In genomic region chr16:29806096-29806579, GRCh38 we compare ENCODE assay signal across 8 cellular contexts. TPM values are rescaled to one million over a fixed set of nuclear protein-coding genes. Genes with fewer than 3 reads are reported as not detected.
DNase-seq lines count a peak whose midpoint lies in the region; ATAC-seq and TF ChIP-seq lines count a peak whose summit lies in the region.

Gene MAZ (plus strand): TSS chr16:29806529. CDS start chr16:29806702, 173 bp downstream.

- H3K4me1 Mint-ChIP-seq in T-helper 17 cell = peaks cover 49% of the 10 kb centered on the region

- ATAC-seq in T-helper 17 cell (peak; percentile 1), GM19035 (IDR thresholded peaks at IDR 0.05; ENCODE audit: unreplicated experiment) (no peak)

- peak within 1 kb of the TSS; percentile 100 for H3K4me3 Mint-ChIP-seq in T-helper 17 cell

- H3K36me3 ChIP-seq in subcutaneous abdominal adipose tissue (ENCODE audit: control insufficient read depth in 5 of 5, insufficient read depth in 5 of 5, low read length in 5 of 5) = peaks cover 0 to 22% (median 18%) of the 10 kb centered on the region in 5 donors

- H3K4me1 ChIP-seq in subcutaneous abdominal adipose tissue (ENCODE audit: control insufficient read depth in 5 of 5, insufficient read depth in 5 of 5, low read length in 5 of 5) = peaks cover 3 to 53% (median 48%) of the 10 kb centered on the region in 5 donors

- H3K27me3 Mint-ChIP-seq in T-helper 17 cell = no peaks in the 10 kb centered on the region

- no peaks in the 10 kb centered on the region for H3K27me3 ChIP-seq in HL-60 (ENCODE audit: insufficient read depth, poor library complexity, severe bottlenecking)
- H3K27me3 ChIP-seq in subcutaneous abdominal adipose tissue (ENCODE audit: control insufficient read depth in 5 of 5, insufficient read depth in 4 of 5, low read length in 5 of 5) = no peaks in the 10 kb centered on the region

- peak within 1 kb of the TSS; percentile 100 for H3K27ac Mint-ChIP-seq in T-helper 17 cell

- peak within 1 kb of the TSS; percentile 99 for H3K27ac ChIP-seq in HL-60 (replicated peaks)
- peak within 1 kb of the TSS; percentile 88 for H3K27ac ChIP-seq in subcutaneous abdominal adipose tissue (ENCODE audit: low read depth, low read length)

- DNase-seq in DMS 273 treated with DMSO at 0.1 percent for 48 hours (lab: John Stamatoyannopoulos, UW) (peak; percentile 94), HL-60 (ENCODE audit: low read depth in 1 of 2, low spot score in 1 of 2) (no peak), T-helper 17 cell (peak; percentile 54 to 85 (median 79)), dermis blood vessel endothelial cell (no peak), lung microvascular endothelial cell (ENCODE audit: low read depth in 2 of 2) (no peak), pons (ENCODE audit: low spot score) (no peak)

- H3K36me3 Mint-ChIP-seq in T-helper 17 cell (ENCODE audit: low read depth) = peaks cover 2% of the 10 kb centered on the region

- H3K9me3 ChIP-seq in T-helper 17 cell (ENCODE audit: control insufficient read depth, low read length, poor library complexity, severe bottlenecking) (no peaks in the 10 kb centered on the region), subcutaneous abdominal adipose tissue (ENCODE audit: control insufficient read depth in 5 of 5, low read length in 5 of 5) (no peaks in the 10 kb centered on the region)

- H3K9ac ChIP-seq in subcutaneous abdominal adipose tissue (ENCODE audit: low read length in 5 of 5) = peak within 1 kb of the TSS in 4 of 5 donors; percentile 75 to 96 (median 82)

- TF ChIP-seq CTCF in HL-60 (IDR thresholded peaks at IDR 0.05; ENCODE audit: insufficient read depth, low read length) = no peak

- H3K4me3 ChIP-seq in HL-60 (replicated peaks; ENCODE audit: insufficient read depth, low read length) (peak within 1 kb of the TSS; percentile 56), subcutaneous abdominal adipose tissue (ENCODE audit: low read depth in 1 of 5, low read length in 5 of 5) (peak within 1 kb of the TSS in 4 of 5 donors; percentile 70 to 97 (median 90))

RNA-seq across cellular contexts. Expression of gene MAZ, which starts in this region (rescaled TPM):
- total RNA-seq in T-helper 17 cell (100 to 1,000 TPM; 242 to 254 TPM), dermis blood vessel endothelial cell (130 and 265 TPM in 2 replicates), lung microvascular endothelial cell (109 and 125 TPM in 2 replicates)

Comparison
In these comparisons a context has a peak if more than half of its experiments do, and no peak if none do; other contexts are left out.
1. DNase-seq: peak in DMS 273 treated with DMSO at 0.1 percent for 48 hours (single experiment) and T-helper 17 cell (3 of 3); none in HL-60 (0 of 2), dermis blood vessel endothelial cell (single experiment), lung microvascular endothelial cell (0 of 2) and pons (single experiment).